ENCODE assay signal across 14 cellular contexts in genomic region chr14:89921346-89921745, GRCh38.
"Had no signal": no experiment of that assay in that cellular context is flagged by ENCODE, and none has a peak within 500 bp of the region (broad histone marks: within the 10 kb centered on the region; RNA-seq: fewer than 3 reads in every experiment).

No MANE protein-coding gene starts in this region.

- DNase-seq: activated CD4-positive, alpha-beta T cell treated with anti-CD3 and anti-CD28 coated beads for 4 hours; activated CD8-positive, alpha-beta memory T cell treated with anti-CD3 and anti-CD28 coated beads, Interleukin-2, amount 50 U/mL, for 48 hours; activated CD8-positive, alpha-beta T cell treated with anti-CD3 and anti-CD28 coated beads, Interleukin-2, amount 10 ng/mL, durations not matched to agents 7 days and 5 days; activated naive CD4-positive, alpha-beta T cell treated with anti-CD3 and anti-CD28 coated beads for 36 hours; mammary epithelial cell; occipital lobe; stimulated activated CD4-positive, alpha-beta T cell treated with anti-CD3 and anti-CD28 coated beads, Interleukin-12 subunit alpha, Interleukin-12 subunit beta, amount 100 ng/mL, for 4 hours; stimulated activated naive CD4-positive, alpha-beta T cell treated with Interleukin-2 at 50 U/mL for 16 hours; T-cell; T1000; upper lobe of left lung; WERI-Rb-1 had no signal

- H3K4me3 ChIP-seq: suprapubic skin, upper lobe of left lung had no signal

- H3K4me1 ChIP-seq: suprapubic skin, upper lobe of left lung had no signal

- ATAC-seq: activated CD8-positive, alpha-beta T cell treated with anti-CD3 and anti-CD28 coated beads, Interleukin-2, amount 10 ng/mL, durations not matched to agents 7 days and 5 days; natural killer cell treated with Interleukin-12 subunit alpha and Interleukin-12 subunit beta and Interleukin-15 and Interleukin-18, amount 100 ng/mL, for 72 hours; T-cell had no signal

- H3K36me3 ChIP-seq: upper lobe of left lung had no signal

- H3K9me3 ChIP-seq: suprapubic skin, upper lobe of left lung had no signal

- H3K27me3 ChIP-seq: suprapubic skin, upper lobe of left lung had no signal

- H3K27ac ChIP-seq: suprapubic skin, upper lobe of left lung, WERI-Rb-1 had no signal
